1 cellular context compared by ENCODE assay signal in genomic region chr2:16196687-16197503, GRCh38.
TF ChIP-seq lines count a peak whose summit lies in the region.

No MANE protein-coding gene starts in this region.

TF ChIP-seq in HepG2, 621 proteins besides CTCF, POLR2A, EP300 and RAD21 (continued from another document and continues in another):
- no peak for TF ChIP-seq THAP7 (CRISPR knock-in tag; IDR thresholded peaks at IDR 0.05)
- TF ChIP-seq PBX2 (CRISPR knock-in tag; IDR thresholded peaks at IDR 0.05) = 0 out of 2 replicates have a peak, but pooled peaks have one; percentile 24
- TF ChIP-seq MYC (CRISPR knock-in tag; IDR thresholded peaks at IDR 0.05; ENCODE audit: borderline replicate concordance) = peak; percentile 45; the same call in 1 of the 2 replicates
- TF ChIP-seq MATR3 (CRISPR knock-in tag; IDR thresholded peaks at IDR 0.05) = no peak
- TF ChIP-seq POGZ (CRISPR knock-in tag; IDR thresholded peaks at IDR 0.05) = peak; percentile 92
- no peak for TF ChIP-seq ZNF513 (CRISPR knock-in tag; conservative IDR thresholded peaks at IDR 0.05)
- peak; percentile 52; the same call in 1 of the 2 replicates for TF ChIP-seq SP4 (CRISPR knock-in tag; IDR thresholded peaks at IDR 0.05)
- TF ChIP-seq ZNF138 (CRISPR knock-in tag; IDR thresholded peaks at IDR 0.05; ENCODE audit: low read depth) = no peak
- no peak for TF ChIP-seq MAZ (IDR thresholded peaks at IDR 0.05; ENCODE audit: borderline replicate concordance, low read depth, low read length)
- TF ChIP-seq MAZ (CRISPR knock-in tag; IDR thresholded peaks at IDR 0.05; ENCODE audit: low read depth) = 0 out of 2 replicates have a peak, but pooled peaks have one; percentile 60
- TF ChIP-seq NR2F1 (CRISPR knock-in tag; IDR thresholded peaks at IDR 0.05) = peak; percentile 81 to 95
- no peak for TF ChIP-seq ELK4 (CRISPR knock-in tag; IDR thresholded peaks at IDR 0.05; ENCODE audit: borderline replicate concordance)
- TF ChIP-seq GMEB2 (CRISPR knock-in tag; IDR thresholded peaks at IDR 0.05; ENCODE audit: low read depth) = no peak
- no peak for TF ChIP-seq ATF5 (CRISPR knock-in tag; IDR thresholded peaks at IDR 0.05; ENCODE audit: low read depth)
- TF ChIP-seq GTF2F1 (IDR thresholded peaks at IDR 0.05; ENCODE audit: low read length) = no peak
- no peak for TF ChIP-seq SATB2 (CRISPR knock-in tag; IDR thresholded peaks at IDR 0.05)
- no peak for TF ChIP-seq HMGXB3 (CRISPR knock-in tag; IDR thresholded peaks at IDR 0.05; ENCODE audit: borderline replicate concordance)
- no peak for TF ChIP-seq ZNF510 (CRISPR knock-in tag; IDR thresholded peaks at IDR 0.05; ENCODE audit: low read depth)
- peak; percentile 90 for TF ChIP-seq TBX2 (CRISPR knock-in tag; IDR thresholded peaks at IDR 0.05; ENCODE audit: borderline replicate concordance)
- no peak for TF ChIP-seq ZFYVE20 (CRISPR knock-in tag; IDR thresholded peaks at IDR 0.05; ENCODE audit: borderline replicate concordance, low read depth)
- peak; percentile 82; the same call in 1 of the 2 replicates for TF ChIP-seq ZNF710 (CRISPR knock-in tag; IDR thresholded peaks at IDR 0.05; ENCODE audit: borderline replicate concordance)
- no peak for TF ChIP-seq ZNF790 (CRISPR knock-in tag; IDR thresholded peaks at IDR 0.05; ENCODE audit: borderline replicate concordance)
- TF ChIP-seq ZBTB14 (CRISPR knock-in tag; IDR thresholded peaks at IDR 0.05) = no peak
- TF ChIP-seq ZNF503 (CRISPR knock-in tag; IDR thresholded peaks at IDR 0.05) = peak; percentile 86
- peak; percentile 80 for TF ChIP-seq ZSCAN25 (CRISPR knock-in tag; IDR thresholded peaks at IDR 0.05)
- TF ChIP-seq SMARCE1 (IDR thresholded peaks at IDR 0.05; ENCODE audit: borderline replicate concordance) = no peak
- peak; percentile 83; the same call in 1 of the 2 replicates for TF ChIP-seq ZNF556 (CRISPR knock-in tag; IDR thresholded peaks at IDR 0.05; ENCODE audit: borderline replicate concordance)
- no peak for TF ChIP-seq RNF219 (CRISPR knock-in tag; IDR thresholded peaks at IDR 0.05)
- peak; percentile 61; the same call in 1 of the 2 replicates for TF ChIP-seq BORCS8-MEF2B (CRISPR knock-in tag; IDR thresholded peaks at IDR 0.05)
- peak; percentile 74; the same call in 1 of the 2 replicates for TF ChIP-seq GATA4 (IDR thresholded peaks at IDR 0.05; ENCODE audit: borderline replicate concordance, low read depth)
- TF ChIP-seq ZBTB37 (CRISPR knock-in tag; IDR thresholded peaks at IDR 0.05) = no peak
- 0 out of 2 replicates have a peak, but pooled peaks have one; percentile 24 for TF ChIP-seq ZBTB25 (CRISPR knock-in tag; IDR thresholded peaks at IDR 0.05)
- no peak for TF ChIP-seq MED8 (CRISPR knock-in tag; IDR thresholded peaks at IDR 0.05; ENCODE audit: insufficient replicate concordance)
- no peak for TF ChIP-seq ZSCAN22 (CRISPR knock-in tag; IDR thresholded peaks at IDR 0.05)
